1 cellular context compared by ENCODE assay signal in the genomic region with DNA sequence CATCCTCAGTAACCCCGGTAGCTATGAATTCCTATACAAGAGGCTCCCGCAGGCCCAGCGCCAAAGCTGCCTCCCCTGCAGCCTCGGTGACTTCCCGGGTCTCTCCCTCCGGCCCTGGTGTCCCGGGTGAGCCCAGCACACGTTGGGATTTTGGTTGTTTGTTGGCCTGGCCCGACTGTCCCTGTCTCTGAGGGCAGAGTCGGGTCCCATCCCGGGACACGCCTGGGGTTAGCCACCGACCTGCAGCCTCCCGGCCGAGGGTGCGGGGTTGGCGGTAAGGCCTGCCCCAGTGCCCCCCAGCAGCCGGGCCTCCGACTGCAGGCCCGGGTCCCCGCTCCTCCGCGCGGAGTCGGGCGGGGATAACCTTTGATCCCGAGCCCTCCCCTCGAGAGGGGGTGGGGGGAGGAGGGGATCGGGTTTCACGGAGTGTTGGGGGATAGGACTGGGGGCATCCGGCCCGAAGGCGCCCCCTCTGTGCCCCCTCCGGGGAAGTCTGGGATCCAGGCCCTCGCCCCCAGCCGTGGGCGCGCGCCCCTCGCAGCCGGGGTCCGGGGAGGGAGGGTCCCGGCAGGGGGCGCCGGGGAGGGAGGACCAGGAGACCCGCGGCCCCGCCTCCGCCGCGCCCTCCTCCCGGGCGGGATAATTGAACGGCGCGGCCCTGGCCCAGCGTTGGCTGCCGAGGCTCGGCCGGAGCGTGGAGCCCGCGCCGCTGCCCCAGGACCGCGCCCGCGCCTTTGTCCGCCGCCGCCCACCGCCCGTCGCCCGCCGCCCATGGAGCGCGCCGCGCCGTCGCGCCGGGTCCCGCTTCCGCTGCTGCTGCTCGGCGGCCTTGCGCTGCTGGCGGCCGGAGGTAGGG.
A peak's percentile ranks its signal among the peaks of the same experiment; 100 is the strongest.
TF ChIP-seq lines count a peak whose summit lies in the region.

A gene with protein sequence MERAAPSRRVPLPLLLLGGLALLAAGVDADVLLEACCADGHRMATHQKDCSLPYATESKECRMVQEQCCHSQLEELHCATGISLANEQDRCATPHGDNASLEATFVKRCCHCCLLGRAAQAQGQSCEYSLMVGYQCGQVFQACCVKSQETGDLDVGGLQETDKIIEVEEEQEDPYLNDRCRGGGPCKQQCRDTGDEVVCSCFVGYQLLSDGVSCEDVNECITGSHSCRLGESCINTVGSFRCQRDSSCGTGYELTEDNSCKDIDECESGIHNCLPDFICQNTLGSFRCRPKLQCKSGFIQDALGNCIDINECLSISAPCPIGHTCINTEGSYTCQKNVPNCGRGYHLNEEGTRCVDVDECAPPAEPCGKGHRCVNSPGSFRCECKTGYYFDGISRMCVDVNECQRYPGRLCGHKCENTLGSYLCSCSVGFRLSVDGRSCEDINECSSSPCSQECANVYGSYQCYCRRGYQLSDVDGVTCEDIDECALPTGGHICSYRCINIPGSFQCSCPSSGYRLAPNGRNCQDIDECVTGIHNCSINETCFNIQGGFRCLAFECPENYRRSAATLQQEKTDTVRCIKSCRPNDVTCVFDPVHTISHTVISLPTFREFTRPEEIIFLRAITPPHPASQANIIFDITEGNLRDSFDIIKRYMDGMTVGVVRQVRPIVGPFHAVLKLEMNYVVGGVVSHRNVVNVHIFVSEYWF (plus strand): TSS at position 669 of the 856 bp plus-strand sequence. CDS start 103 bp downstream, at position 772.

TF ChIP-seq in HepG2, 621 proteins besides CTCF, POLR2A, EP300 and RAD21 (continued from another document and continues in another):
- TF ChIP-seq, protein P1, sequence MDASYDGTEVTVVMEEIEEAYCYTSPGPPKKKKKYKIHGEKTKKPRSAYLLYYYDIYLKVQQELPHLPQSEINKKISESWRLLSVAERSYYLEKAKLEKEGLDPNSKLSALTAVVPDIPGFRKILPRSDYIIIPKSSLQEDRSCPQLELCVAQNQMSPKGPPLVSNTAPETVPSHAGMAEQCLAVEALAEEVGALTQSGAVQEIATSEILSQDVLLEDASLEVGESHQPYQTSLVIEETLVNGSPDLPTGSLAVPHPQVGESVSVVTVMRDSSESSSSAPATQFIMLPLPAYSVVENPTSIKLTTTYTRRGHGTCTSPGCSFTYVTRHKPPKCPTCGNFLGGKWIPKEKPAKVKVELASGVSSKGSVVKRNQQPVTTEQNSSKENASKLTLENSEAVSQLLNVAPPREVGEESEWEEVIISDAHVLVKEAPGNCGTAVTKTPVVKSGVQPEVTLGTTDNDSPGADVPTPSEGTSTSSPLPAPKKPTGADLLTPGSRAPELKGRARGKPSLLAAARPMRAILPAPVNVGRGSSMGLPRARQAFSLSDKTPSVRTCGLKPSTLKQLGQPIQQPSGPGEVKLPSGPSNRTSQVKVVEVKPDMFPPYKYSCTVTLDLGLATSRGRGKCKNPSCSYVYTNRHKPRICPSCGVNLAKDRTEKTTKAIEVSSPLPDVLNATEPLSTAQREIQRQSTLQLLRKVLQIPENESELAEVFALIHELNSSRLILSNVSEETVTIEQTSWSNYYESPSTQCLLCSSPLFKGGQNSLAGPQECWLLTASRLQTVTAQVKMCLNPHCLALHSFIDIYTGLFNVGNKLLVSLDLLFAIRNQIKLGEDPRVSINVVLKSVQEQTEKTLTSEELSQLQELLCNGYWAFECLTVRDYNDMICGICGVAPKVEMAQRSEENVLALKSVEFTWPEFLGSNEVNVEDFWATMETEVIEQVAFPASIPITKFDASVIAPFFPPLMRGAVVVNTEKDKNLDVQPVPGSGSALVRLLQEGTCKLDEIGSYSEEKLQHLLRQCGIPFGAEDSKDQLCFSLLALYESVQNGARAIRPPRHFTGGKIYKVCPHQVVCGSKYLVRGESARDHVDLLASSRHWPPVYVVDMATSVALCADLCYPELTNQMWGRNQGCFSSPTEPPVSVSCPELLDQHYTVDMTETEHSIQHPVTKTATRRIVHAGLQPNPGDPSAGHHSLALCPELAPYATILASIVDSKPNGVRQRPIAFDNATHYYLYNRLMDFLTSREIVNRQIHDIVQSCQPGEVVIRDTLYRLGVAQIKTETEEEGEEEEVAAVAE (CRISPR knock-in tag; IDR thresholded peaks at IDR 0.05; ENCODE audit: borderline replicate concordance) = 0 out of 2 replicates have a peak, but pooled peaks have one; percentile 11
- TF ChIP-seq, protein P2, sequence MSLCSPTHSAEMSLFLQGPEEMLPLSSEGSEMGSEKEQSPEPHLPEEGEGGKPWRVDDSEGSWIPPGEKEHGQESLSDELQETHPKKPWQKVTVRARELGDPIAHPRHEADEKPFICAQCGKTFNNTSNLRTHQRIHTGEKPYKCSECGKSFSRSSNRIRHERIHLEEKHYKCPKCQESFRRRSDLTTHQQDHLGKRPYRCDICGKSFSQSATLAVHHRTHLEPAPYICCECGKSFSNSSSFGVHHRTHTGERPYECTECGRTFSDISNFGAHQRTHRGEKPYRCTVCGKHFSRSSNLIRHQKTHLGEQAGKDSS (CRISPR knock-in tag; IDR thresholded peaks at IDR 0.05; ENCODE audit: borderline replicate concordance, low read depth) = peak; percentile 31; the same call in 1 of the 2 replicates
- TF ChIP-seq ZNF780A (CRISPR knock-in tag; IDR thresholded peaks at IDR 0.05) (no peak), SP140L (CRISPR knock-in tag; IDR thresholded peaks at IDR 0.05; ENCODE audit: borderline replicate concordance) (0 out of 2 replicates have a peak, but pooled peaks have one; percentile 24), NFRKB (IDR thresholded peaks at IDR 0.05) (no peak), HIVEP1 (CRISPR knock-in tag; IDR thresholded peaks at IDR 0.05) (0 out of 2 replicates have a peak, but pooled peaks have one; percentile 41), NR2C2 (CRISPR knock-in tag; IDR thresholded peaks at IDR 0.05; ENCODE audit: borderline replicate concordance) (peak; percentile 93), FOXA3 (CRISPR knock-in tag; IDR thresholded peaks at IDR 0.05) (0 out of 2 replicates have a peak, but pooled peaks have one; percentile 22), SP5 (CRISPR knock-in tag; IDR thresholded peaks at IDR 0.05; ENCODE audit: borderline replicate concordance, low read depth) (peak; percentile 91), POLR2G (IDR thresholded peaks at IDR 0.05; ENCODE audit: low read depth, low read length) (peak; percentile 93), KLF12 (CRISPR knock-in tag; IDR thresholded peaks at IDR 0.05; ENCODE audit: borderline replicate concordance) (peak; percentile 72; the same call in 1 of the 2 replicates), ZIK1 (CRISPR knock-in tag; IDR thresholded peaks at IDR 0.05; ENCODE audit: borderline replicate concordance, low read depth) (0 out of 2 replicates have a peak, but pooled peaks have one; percentile 29), KAT8 (CRISPR knock-in tag; IDR thresholded peaks at IDR 0.05) (peak; percentile 52; the same call in 1 of the 2 replicates), FIP1L1 (IDR thresholded peaks at IDR 0.05; ENCODE audit: borderline replicate concordance, insufficient read depth, low read depth, low read length) (no peak), ZFP36L1 (CRISPR knock-in tag; IDR thresholded peaks at IDR 0.05) (peak; percentile 87; the same call in 1 of the 2 replicates), ATF1 (CRISPR knock-in tag; IDR thresholded peaks at IDR 0.05) (no peak), ZNF564 (CRISPR knock-in tag; IDR thresholded peaks at IDR 0.05) (peak; percentile 63; the same call in 1 of the 2 replicates), MED8 (CRISPR knock-in tag; IDR thresholded peaks at IDR 0.05; ENCODE audit: insufficient replicate concordance) (peak; percentile 79), ZNF501 (CRISPR knock-in tag; IDR thresholded peaks at IDR 0.05) (peak; percentile 47; the same call in 1 of the 2 replicates), NR2F2 (IDR thresholded peaks at IDR 0.05; ENCODE audit: borderline replicate concordance, low read depth) (peak; percentile 32; the same call in 1 of the 2 replicates), HDAC1 (CRISPR knock-in tag; IDR thresholded peaks at IDR 0.05) (peak; percentile 69; the same call in 1 of the 2 replicates), ZC3H13 (CRISPR knock-in tag; IDR thresholded peaks at IDR 0.05) (no peak), SIX1 (CRISPR knock-in tag; IDR thresholded peaks at IDR 0.05; ENCODE audit: borderline replicate concordance) (peak; percentile 99), ZFP41 (CRISPR knock-in tag; IDR thresholded peaks at IDR 0.05; ENCODE audit: borderline replicate concordance) (no peak), ZNF160 (CRISPR knock-in tag; IDR thresholded peaks at IDR 0.05) (peak; percentile 72; the same call in 1 of the 2 replicates), ZSCAN12 (CRISPR knock-in tag; IDR thresholded peaks at IDR 0.05) (peak; percentile 61; the same call in 1 of the 2 replicates), RXRA (CRISPR knock-in tag; IDR thresholded peaks at IDR 0.05) (peak; percentile 82), ZFP36L2 (CRISPR knock-in tag; IDR thresholded peaks at IDR 0.05) (no peak)
- TF ChIP-seq, protein P3, sequence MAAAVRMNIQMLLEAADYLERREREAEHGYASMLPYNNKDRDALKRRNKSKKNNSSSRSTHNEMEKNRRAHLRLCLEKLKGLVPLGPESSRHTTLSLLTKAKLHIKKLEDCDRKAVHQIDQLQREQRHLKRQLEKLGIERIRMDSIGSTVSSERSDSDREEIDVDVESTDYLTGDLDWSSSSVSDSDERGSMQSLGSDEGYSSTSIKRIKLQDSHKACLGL (CRISPR knock-in tag; IDR thresholded peaks at IDR 0.05) = peak; percentile 78
- TF ChIP-seq, protein P4, sequence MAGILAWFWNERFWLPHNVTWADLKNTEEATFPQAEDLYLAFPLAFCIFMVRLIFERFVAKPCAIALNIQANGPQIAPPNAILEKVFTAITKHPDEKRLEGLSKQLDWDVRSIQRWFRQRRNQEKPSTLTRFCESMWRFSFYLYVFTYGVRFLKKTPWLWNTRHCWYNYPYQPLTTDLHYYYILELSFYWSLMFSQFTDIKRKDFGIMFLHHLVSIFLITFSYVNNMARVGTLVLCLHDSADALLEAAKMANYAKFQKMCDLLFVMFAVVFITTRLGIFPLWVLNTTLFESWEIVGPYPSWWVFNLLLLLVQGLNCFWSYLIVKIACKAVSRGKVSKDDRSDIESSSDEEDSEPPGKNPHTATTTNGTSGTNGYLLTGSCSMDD (CRISPR knock-in tag; IDR thresholded peaks at IDR 0.05) = no peak
- TF ChIP-seq, protein P5, sequence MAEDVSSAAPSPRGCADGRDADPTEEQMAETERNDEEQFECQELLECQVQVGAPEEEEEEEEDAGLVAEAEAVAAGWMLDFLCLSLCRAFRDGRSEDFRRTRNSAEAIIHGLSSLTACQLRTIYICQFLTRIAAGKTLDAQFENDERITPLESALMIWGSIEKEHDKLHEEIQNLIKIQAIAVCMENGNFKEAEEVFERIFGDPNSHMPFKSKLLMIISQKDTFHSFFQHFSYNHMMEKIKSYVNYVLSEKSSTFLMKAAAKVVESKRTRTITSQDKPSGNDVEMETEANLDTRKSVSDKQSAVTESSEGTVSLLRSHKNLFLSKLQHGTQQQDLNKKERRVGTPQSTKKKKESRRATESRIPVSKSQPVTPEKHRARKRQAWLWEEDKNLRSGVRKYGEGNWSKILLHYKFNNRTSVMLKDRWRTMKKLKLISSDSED (CRISPR knock-in tag; IDR thresholded peaks at IDR 0.05) = peak; percentile 84; the same call in 1 of the 2 replicates
- TF ChIP-seq, protein P6, sequence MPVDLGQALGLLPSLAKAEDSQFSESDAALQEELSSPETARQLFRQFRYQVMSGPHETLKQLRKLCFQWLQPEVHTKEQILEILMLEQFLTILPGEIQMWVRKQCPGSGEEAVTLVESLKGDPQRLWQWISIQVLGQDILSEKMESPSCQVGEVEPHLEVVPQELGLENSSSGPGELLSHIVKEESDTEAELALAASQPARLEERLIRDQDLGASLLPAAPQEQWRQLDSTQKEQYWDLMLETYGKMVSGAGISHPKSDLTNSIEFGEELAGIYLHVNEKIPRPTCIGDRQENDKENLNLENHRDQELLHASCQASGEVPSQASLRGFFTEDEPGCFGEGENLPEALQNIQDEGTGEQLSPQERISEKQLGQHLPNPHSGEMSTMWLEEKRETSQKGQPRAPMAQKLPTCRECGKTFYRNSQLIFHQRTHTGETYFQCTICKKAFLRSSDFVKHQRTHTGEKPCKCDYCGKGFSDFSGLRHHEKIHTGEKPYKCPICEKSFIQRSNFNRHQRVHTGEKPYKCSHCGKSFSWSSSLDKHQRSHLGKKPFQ (CRISPR knock-in tag; IDR thresholded peaks at IDR 0.05; ENCODE audit: insufficient replicate concordance) = no peak
- TF ChIP-seq, protein P7, sequence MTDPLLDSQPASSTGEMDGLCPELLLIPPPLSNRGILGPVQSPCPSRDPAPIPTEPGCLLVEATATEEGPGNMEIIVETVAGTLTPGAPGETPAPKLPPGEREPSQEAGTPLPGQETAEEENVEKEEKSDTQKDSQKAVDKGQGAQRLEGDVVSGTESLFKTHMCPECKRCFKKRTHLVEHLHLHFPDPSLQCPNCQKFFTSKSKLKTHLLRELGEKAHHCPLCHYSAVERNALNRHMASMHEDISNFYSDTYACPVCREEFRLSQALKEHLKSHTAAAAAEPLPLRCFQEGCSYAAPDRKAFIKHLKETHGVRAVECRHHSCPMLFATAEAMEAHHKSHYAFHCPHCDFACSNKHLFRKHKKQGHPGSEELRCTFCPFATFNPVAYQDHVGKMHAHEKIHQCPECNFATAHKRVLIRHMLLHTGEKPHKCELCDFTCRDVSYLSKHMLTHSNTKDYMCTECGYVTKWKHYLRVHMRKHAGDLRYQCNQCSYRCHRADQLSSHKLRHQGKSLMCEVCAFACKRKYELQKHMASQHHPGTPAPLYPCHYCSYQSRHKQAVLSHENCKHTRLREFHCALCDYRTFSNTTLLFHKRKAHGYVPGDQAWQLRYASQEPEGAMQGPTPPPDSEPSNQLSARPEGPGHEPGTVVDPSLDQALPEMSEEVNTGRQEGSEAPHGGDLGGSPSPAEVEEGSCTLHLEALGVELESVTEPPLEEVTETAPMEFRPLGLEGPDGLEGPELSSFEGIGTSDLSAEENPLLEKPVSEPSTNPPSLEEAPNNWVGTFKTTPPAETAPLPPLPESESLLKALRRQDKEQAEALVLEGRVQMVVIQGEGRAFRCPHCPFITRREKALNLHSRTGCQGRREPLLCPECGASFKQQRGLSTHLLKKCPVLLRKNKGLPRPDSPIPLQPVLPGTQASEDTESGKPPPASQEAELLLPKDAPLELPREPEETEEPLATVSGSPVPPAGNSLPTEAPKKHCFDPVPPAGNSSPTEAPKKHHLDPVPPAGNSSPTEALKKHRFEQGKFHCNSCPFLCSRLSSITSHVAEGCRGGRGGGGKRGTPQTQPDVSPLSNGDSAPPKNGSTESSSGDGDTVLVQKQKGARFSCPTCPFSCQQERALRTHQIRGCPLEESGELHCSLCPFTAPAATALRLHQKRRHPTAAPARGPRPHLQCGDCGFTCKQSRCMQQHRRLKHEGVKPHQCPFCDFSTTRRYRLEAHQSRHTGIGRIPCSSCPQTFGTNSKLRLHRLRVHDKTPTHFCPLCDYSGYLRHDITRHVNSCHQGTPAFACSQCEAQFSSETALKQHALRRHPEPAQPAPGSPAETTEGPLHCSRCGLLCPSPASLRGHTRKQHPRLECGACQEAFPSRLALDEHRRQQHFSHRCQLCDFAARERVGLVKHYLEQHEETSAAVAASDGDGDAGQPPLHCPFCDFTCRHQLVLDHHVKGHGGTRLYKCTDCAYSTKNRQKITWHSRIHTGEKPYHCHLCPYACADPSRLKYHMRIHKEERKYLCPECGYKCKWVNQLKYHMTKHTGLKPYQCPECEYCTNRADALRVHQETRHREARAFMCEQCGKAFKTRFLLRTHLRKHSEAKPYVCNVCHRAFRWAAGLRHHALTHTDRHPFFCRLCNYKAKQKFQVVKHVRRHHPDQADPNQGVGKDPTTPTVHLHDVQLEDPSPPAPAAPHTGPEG (CRISPR knock-in tag; IDR thresholded peaks at IDR 0.05) = peak; percentile 86
- TF ChIP-seq, protein P8, sequence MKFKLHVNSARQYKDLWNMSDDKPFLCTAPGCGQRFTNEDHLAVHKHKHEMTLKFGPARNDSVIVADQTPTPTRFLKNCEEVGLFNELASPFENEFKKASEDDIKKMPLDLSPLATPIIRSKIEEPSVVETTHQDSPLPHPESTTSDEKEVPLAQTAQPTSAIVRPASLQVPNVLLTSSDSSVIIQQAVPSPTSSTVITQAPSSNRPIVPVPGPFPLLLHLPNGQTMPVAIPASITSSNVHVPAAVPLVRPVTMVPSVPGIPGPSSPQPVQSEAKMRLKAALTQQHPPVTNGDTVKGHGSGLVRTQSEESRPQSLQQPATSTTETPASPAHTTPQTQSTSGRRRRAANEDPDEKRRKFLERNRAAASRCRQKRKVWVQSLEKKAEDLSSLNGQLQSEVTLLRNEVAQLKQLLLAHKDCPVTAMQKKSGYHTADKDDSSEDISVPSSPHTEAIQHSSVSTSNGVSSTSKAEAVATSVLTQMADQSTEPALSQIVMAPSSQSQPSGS (CRISPR knock-in tag; IDR thresholded peaks at IDR 0.05) = peak; percentile 22; the same call in 1 of the 2 replicates
